Comparison of ENCODE assay signal across 8 cellular contexts in genomic region chrX:154412468-154412867, GRCh38. TPM values are rescaled to one million over a fixed set of nuclear protein-coding genes. Genes with fewer than 3 reads are reported as not detected.
DNase-seq lines count a peak whose midpoint lies in the region; ATAC-seq lines count a peak whose summit lies in the region.

No MANE protein-coding gene starts in this region.

- DNase-seq in CD4-positive, alpha-beta memory T cell, result peak in 4 of 5 donors; percentile 30 to 63 (median 40)
- DNase-seq in NAMALWA (ENCODE audit: low spot score) (peak; percentile 46), EL (no peak), AG20443 (ENCODE audit: low spot score) (no peak), NCI-H128 (lab: John Stamatoyannopoulos, UW; ENCODE audit: unreplicated experiment) (no peak)
- DNase-seq in central memory CD8-positive, alpha-beta T cell (ENCODE audit: low spot score in 2 of 2), result no peak

- no peak overlapping the region for H3K9ac ChIP-seq in muscle layer of colon (ENCODE audit: low read length)

- H3K9me3 ChIP-seq in CD4-positive, alpha-beta memory T cell (ENCODE audit: control insufficient read depth in 1 of 2, low read length in 2 of 2), result no peaks in the 10 kb centered on the region
- H3K9me3 ChIP-seq in muscle layer of colon (ENCODE audit: low read length), result no peaks in the 10 kb centered on the region

- CTCF ChIA-PET in CD4-positive, alpha-beta memory T cell (lab: Charles Lee; ENCODE audit: partially characterized antibody), result interaction anchor here (1.0 to 1.5 kb wide), 4 partner anchors 9 to 14 kb away, joined by 3 to 5 read pairs (median 4); partner anchors contain the start of gene RPL10

- H3K4me3 Mint-ChIP-seq in CD4-positive, alpha-beta memory T cell, result peak overlapping the region; percentile 78 to 85 (median 82)
- H3K4me3 Mint-ChIP-seq in central memory CD8-positive, alpha-beta T cell, result peak overlapping the region; percentile 89

- H3K9me3 Mint-ChIP-seq in CD4-positive, alpha-beta memory T cell, result peaks cover 0 to 4% (median 0%) of the 10 kb centered on the region in 8 donors
- H3K9me3 Mint-ChIP-seq in central memory CD8-positive, alpha-beta T cell, result no peaks in the 10 kb centered on the region

- H3K27ac Mint-ChIP-seq in CD4-positive, alpha-beta memory T cell, result peak overlapping the region; percentile 79 to 95 (median 85)
- peak overlapping the region; percentile 89 for H3K27ac Mint-ChIP-seq in central memory CD8-positive, alpha-beta T cell (ENCODE audit: low read depth)

- intact Hi-C loops in CD4-positive, alpha-beta memory T cell (cut with micrococcal nuclease), result loop anchor here (10.0 kb wide), 1 partner anchor 62 kb away; the partner anchor contains the start of gene LAGE3

- ATAC-seq in central memory CD8-positive, alpha-beta T cell (replicated peaks; ENCODE audit: extremely low read depth, poor library complexity, severe bottlenecking), result peak; percentile 51
- no peak for ATAC-seq in GM21423 (IDR thresholded peaks at IDR 0.05; ENCODE audit: unreplicated experiment)

- H3K4me1 Mint-ChIP-seq in CD4-positive, alpha-beta memory T cell, result peaks cover 4 to 24% (median 11%) of the 10 kb centered on the region in 4 donors
- H3K4me1 Mint-ChIP-seq in central memory CD8-positive, alpha-beta T cell, result peaks cover 14% of the 10 kb centered on the region

- no peaks in the 10 kb centered on the region for H3K27me3 ChIP-seq in CD4-positive, alpha-beta memory T cell (ENCODE audit: insufficient read depth, low read length)
- H3K27me3 ChIP-seq in muscle layer of colon (ENCODE audit: control insufficient read depth in 1 of 2, insufficient read depth in 2 of 2, low read length in 2 of 2), result peaks cover 0 to 6% of the 10 kb centered on the region in 2 donors

- POLR2A ChIA-PET in CD4-positive, alpha-beta memory T cell (lab: Charles Lee; ENCODE audit: partially characterized antibody), result interaction anchor here (0.7 to 5.8 kb wide), 26 partner anchors 8 to 487 kb away, joined by 3 to 101 read pairs (median 4); partner anchors contain the start of genes ATP6AP1, EMD, FAM3A and FAM50A

- peak overlapping the region; percentile 70 for H3K27ac ChIP-seq in CD4-positive, alpha-beta memory T cell (ENCODE audit: low read depth, low read length)
- peak overlapping the region; percentile 72 for H3K27ac ChIP-seq in muscle layer of colon (ENCODE audit: low read depth, low read length)

- peaks cover 10% of the 10 kb centered on the region for H3K4me1 ChIP-seq in CD4-positive, alpha-beta memory T cell (ENCODE audit: insufficient read depth, low read length)
- H3K4me1 ChIP-seq in muscle layer of colon (ENCODE audit: insufficient read depth, low read length), result peaks cover 11% of the 10 kb centered on the region

- no peaks in the 10 kb centered on the region for H3K27me3 Mint-ChIP-seq in CD4-positive, alpha-beta memory T cell
- no peaks in the 10 kb centered on the region for H3K27me3 Mint-ChIP-seq in central memory CD8-positive, alpha-beta T cell

- peaks cover 0 to 11% of the 10 kb centered on the region in 2 donors for H3K36me3 Mint-ChIP-seq in CD4-positive, alpha-beta memory T cell
- peaks cover 6% of the 10 kb centered on the region for H3K36me3 Mint-ChIP-seq in central memory CD8-positive, alpha-beta T cell (ENCODE audit: insufficient read depth)

- no peaks in the 10 kb centered on the region for H3K36me3 ChIP-seq in CD4-positive, alpha-beta memory T cell (ENCODE audit: insufficient read depth, low read length)
- H3K36me3 ChIP-seq in muscle layer of colon (ENCODE audit: insufficient read depth, low read length), result no peaks in the 10 kb centered on the region

- H3K4me3 ChIP-seq in CD4-positive, alpha-beta memory T cell (ENCODE audit: low read length in 2 of 2), result peak overlapping the region; percentile 42 to 51
- peak overlapping the region in 1 of 2 donors; percentile 50 for H3K4me3 ChIP-seq in muscle layer of colon (ENCODE audit: low read depth in 1 of 2, low read length in 2 of 2)

RNA-seq across cellular contexts. Expression of gene TAFAZZIN, which starts 1.1 kb away (rescaled TPM):
- total RNA-seq in CD4-positive, alpha-beta memory T cell, result 100 to 1,000 TPM; 139 to 141 TPM
- polyA plus RNA-seq in CD4-positive, alpha-beta memory T cell, result 10 to 100 TPM; 47.3 to 48.2 TPM

RNA-seq across cellular contexts. Expression of gene DNASE1L1, which starts 3.4 kb away (rescaled TPM):
- total RNA-seq in CD4-positive, alpha-beta memory T cell, result 10 to 100 TPM; 25.3 to 26.3 TPM
- 10 to 100 TPM; 14.0 to 16.2 TPM for polyA plus RNA-seq in CD4-positive, alpha-beta memory T cell

RNA-seq across cellular contexts. Expression of gene RPL10, which starts 14.3 kb away (rescaled TPM):
- total RNA-seq in CD4-positive, alpha-beta memory T cell, result 1,000 to 10,000 TPM; 5,157 to 5,386 TPM
- polyA plus RNA-seq in CD4-positive, alpha-beta memory T cell, result 1,000 to 10,000 TPM; 4,018 to 5,740 TPM

RNA-seq across cellular contexts. Expression of gene ATP6AP1, which starts 16.0 kb away (rescaled TPM):
- 10 to 100 TPM; 60.4 to 62.6 TPM for total RNA-seq in CD4-positive, alpha-beta memory T cell
- 100 to 1,000 TPM; 114 to 149 TPM for polyA plus RNA-seq in CD4-positive, alpha-beta memory T cell

RNA-seq across cellular contexts. Expression of gene GDI1, which starts 24.5 kb away (rescaled TPM):
- total RNA-seq in CD4-positive, alpha-beta memory T cell, result 100 to 1,000 TPM; 212 to 220 TPM
- 10 to 100 TPM; 48.2 to 63.9 TPM for polyA plus RNA-seq in CD4-positive, alpha-beta memory T cell

Comparison
In these comparisons a context has a peak if more than half of its experiments do, and no peak if none do; other contexts are left out.
1. DNase-seq: peak in CD4-positive, alpha-beta memory T cell (4 of 5) and NAMALWA (single experiment); none in central memory CD8-positive, alpha-beta T cell (0 of 2), EL (single experiment), AG20443 (single experiment) and NCI-H128 (single experiment).